In genomic region chr3:14179795-14180194, GRCh38 we compare ENCODE assay signal across 10 cellular contexts. TPM values are rescaled to one million over a fixed set of nuclear protein-coding genes. Genes with fewer than 3 reads are reported as not detected.
DNase-seq lines count a peak whose midpoint lies in the region; ATAC-seq, FAIRE-seq and TF ChIP-seq lines count a peak whose summit lies in the region.
"Had no signal": no experiment of that assay in that cellular context is flagged by ENCODE, and none has a peak within 500 bp of the region (broad histone marks: within the 10 kb centered on the region; RNA-seq: fewer than 3 reads in every experiment).

No MANE protein-coding gene starts in this region.

- H3K4me1 ChIP-seq in A549 = peaks cover 33% of the 10 kb centered on the region
- peaks cover 14% of the 10 kb centered on the region for H3K4me1 ChIP-seq in GM23338 (ENCODE audit: insufficient read depth)
- H3K4me1 ChIP-seq in vagina = peaks cover 50% of the 10 kb centered on the region

- H4K20me1 ChIP-seq in GM23338 (replicated peaks; ENCODE audit: insufficient read depth) = peaks cover 14% of the 10 kb centered on the region

- H3K4me1 Mint-ChIP-seq in GM23338 = peaks cover 27% of the 10 kb centered on the region
- peaks cover 57% of the 10 kb centered on the region for H3K4me1 Mint-ChIP-seq in activated CD4-positive, alpha-beta memory T cell treated with anti-CD3 and anti-CD28 coated beads for 36 hours (ENCODE audit: low read depth)
- peaks cover 47 to 75% of the 10 kb centered on the region in 2 donors for H3K4me1 Mint-ChIP-seq in immature natural killer cell

- no peak overlapping the region for H3K27ac ChIP-seq in A549
- H3K27ac ChIP-seq in GM23338 (ENCODE audit: low read depth) = no peak overlapping the region
- H3K27ac ChIP-seq in vagina = no peak overlapping the region

- TF ChIP-seq EP300 in A549 (IDR thresholded peaks at IDR 0.05) = no peak

- 0 out of 2 replicates have a peak overlapping the region, but pooled peaks have one; percentile 99 for H3K27ac Mint-ChIP-seq in GM23338
- peak overlapping the region; percentile 89 for H3K27ac Mint-ChIP-seq in activated CD4-positive, alpha-beta memory T cell treated with anti-CD3 and anti-CD28 coated beads for 36 hours
- peak overlapping the region; percentile 93 to 99 (median 96) for H3K27ac Mint-ChIP-seq in immature natural killer cell

- no peaks in the 10 kb centered on the region for H3F3A ChIP-seq in GM23338 (replicated peaks; ENCODE audit: low read depth)

- peaks cover 70% of the 10 kb centered on the region for H3K79me2 ChIP-seq in GM23338 (replicated peaks; ENCODE audit: insufficient read depth)

- H2AFZ ChIP-seq in GM23338 = no peak overlapping the region

- no peak for FAIRE-seq in A549 (lab: Jason Lieb, UNC)
- FAIRE-seq: bronchial epithelial cell had no signal

- DNase-seq in A549 (ENCODE audit: low read depth in 1 of 2, low spot score in 1 of 2) (no peak), GM23338 (ENCODE audit: low spot score) (no peak), immature natural killer cell (no peak), NK-92 (lab: John Stamatoyannopoulos, UW; ENCODE audit: unreplicated experiment) (no peak), vagina (ENCODE audit: extremely low spot score in 2 of 2) (no peak)
- no peak for DNase-seq in activated CD4-positive, alpha-beta memory T cell treated with anti-CD3 and anti-CD28 coated beads for 36 hours
- DNase-seq: activated CD4-positive, CD25-positive, alpha-beta regulatory T cell had no signal

- CTCF ChIA-PET in A549 (lab: Yijun Ruan, JAX) = interaction anchor here (1.1 to 2.0 kb wide), 2 partner anchors 24 to 54 kb away, joined by 3 to 15 read pairs; no protein-coding TSS in a partner anchor
- CTCF ChIA-PET in activated CD4-positive, alpha-beta memory T cell treated with anti-CD3 and anti-CD28 coated beads for 36 hours (lab: Charles Lee) = interaction anchor here (1.7 to 3.1 kb wide), 3 partner anchors 24 to 283 kb away, joined by 5 to 15 read pairs (median 12); partner anchors contain the start of gene SLC6A6

- H3K36me3 Mint-ChIP-seq in GM23338 (ENCODE audit: low read depth) (peaks cover 33% of the 10 kb centered on the region), immature natural killer cell (peaks cover 5 to 25% (median 24%) of the 10 kb centered on the region in 3 donors)
- H3K36me3 Mint-ChIP-seq in activated CD4-positive, alpha-beta memory T cell treated with anti-CD3 and anti-CD28 coated beads for 36 hours = peaks cover 33% of the 10 kb centered on the region

- H3K4me3 ChIP-seq in A549 (peak overlapping the region; percentile 71; the same call in 2 of the 3 replicates), GM23338 (peak overlapping the region; percentile 84), vagina (no peak overlapping the region)

- 0 out of 3 replicates have a peak, but pooled peaks cover 3% of the 10 kb centered on the region for H3K9me3 Mint-ChIP-seq in GM23338
- no peaks in the 10 kb centered on the region for H3K9me3 Mint-ChIP-seq in activated CD4-positive, alpha-beta memory T cell treated with anti-CD3 and anti-CD28 coated beads for 36 hours
- no peaks in the 10 kb centered on the region for H3K9me3 Mint-ChIP-seq in immature natural killer cell

- TF ChIP-seq POLR2A in A549 (IDR thresholded peaks at IDR 0.05; ENCODE audit: low read length) (no peak), vagina (IDR thresholded peaks at IDR 0.05) (no peak)

- peak overlapping the region; percentile 99 for H3K4me3 Mint-ChIP-seq in GM23338
- H3K4me3 Mint-ChIP-seq in activated CD4-positive, alpha-beta memory T cell treated with anti-CD3 and anti-CD28 coated beads for 36 hours = peak overlapping the region; percentile 87
- peak overlapping the region; percentile 89 to 97 (median 94) for H3K4me3 Mint-ChIP-seq in immature natural killer cell

- TF ChIP-seq CTCF in A549 (IDR thresholded peaks at IDR 0.05) (no peak), GM23338 (conservative IDR thresholded peaks at IDR 0.05; ENCODE audit: low read depth in 2 of 2) (no peak), vagina (IDR thresholded peaks at IDR 0.05) (no peak)

- H3K36me3 ChIP-seq in GM23338 (ENCODE audit: insufficient read depth) (peaks cover 32% of the 10 kb centered on the region), vagina (peaks cover 0 to 17% of the 10 kb centered on the region in 2 donors)

- ATAC-seq in A549 = no peak
- ATAC-seq in GM23338 = no peak
- ATAC-seq in HG02973 (IDR thresholded peaks at IDR 0.05; ENCODE audit: unreplicated experiment) = no peak
- no peak for ATAC-seq in GM21447 (IDR thresholded peaks at IDR 0.05; ENCODE audit: unreplicated experiment)

- intact Hi-C loops in activated CD4-positive, alpha-beta memory T cell treated with anti-CD3 and anti-CD28 coated beads for 36 hours (cut with micrococcal nuclease) = loop anchor here (2.0 to 5.0 kb wide), 4 partner anchors 223 to 768 kb away; partner anchors contain the start of genes NR2C2 and SLC6A6
- intact Hi-C loops in vagina (cut with DNase I) = loop anchor here (5.0 kb wide), 1 partner anchor 52 kb away; the partner anchor contains the start of gene TMEM43

- no peaks in the 10 kb centered on the region for H3K9me2 ChIP-seq in GM23338 (ENCODE audit: insufficient read depth)

- H3K4me2 ChIP-seq in A549 (peak overlapping the region; percentile 81), GM23338 (peak overlapping the region; percentile 94)

- H3K9me3 ChIP-seq in A549 = no peaks in the 10 kb centered on the region
- H3K9me3 ChIP-seq in vagina = no peaks in the 10 kb centered on the region

- POLR2A ChIA-PET in A549 (lab: Yijun Ruan, JAX) = interaction anchor here (2.0 kb wide), 1 partner anchor 55 kb away, joined by 41 read pairs; the partner anchor contains the start of genes CHCHD4 and TMEM43
- POLR2A ChIA-PET in activated CD4-positive, alpha-beta memory T cell treated with anti-CD3 and anti-CD28 coated beads for 36 hours (lab: Charles Lee) = interaction anchor here (1.2 to 3.1 kb wide), 2 partner anchors 35 to 55 kb away, joined by 10 to 49 read pairs; partner anchors contain the start of genes CHCHD4 and TMEM43

- TF ChIP-seq RAD21 in A549 (conservative IDR thresholded peaks at IDR 0.05 in 1 of 2, IDR thresholded peaks at IDR 0.05 in 1 of 2) = no peak

- H3K27me3 Mint-ChIP-seq in GM23338 (ENCODE audit: insufficient read depth, low read depth, poor library complexity) (peaks cover 10% of the 10 kb centered on the region), immature natural killer cell (ENCODE audit: low read depth in 3 of 3) (peaks cover 7 to 12% (median 11%) of the 10 kb centered on the region in 3 donors)
- no peaks in the 10 kb centered on the region for H3K27me3 Mint-ChIP-seq in activated CD4-positive, alpha-beta memory T cell treated with anti-CD3 and anti-CD28 coated beads for 36 hours

- H3K27me3 ChIP-seq in GM23338 (ENCODE audit: insufficient read depth) (no peaks in the 10 kb centered on the region), vagina (no peaks in the 10 kb centered on the region)

- WGBS in A549 (ENCODE audit: missing lambda C conversion rate) = 88% methylated on average over 1 of the region's 1 CpG

RNA-seq across cellular contexts. Expression of gene LSM3, which starts 1.2 kb away (rescaled TPM):
- polyA plus RNA-seq in A549 (2011; rRNA removed) (11.8 and 23.9 TPM in 2 replicates), A549 (2017; fragmentation: RNase III; extraction: RNeasy Plus Mini Kit Qiagen cat#74134 plus additional on column Dnase treatment) (32.0 to 36.1 TPM (median 33.0 TPM) in 3 replicates), GM23338 (2016; fragmentation: Nextera tagmentation; extraction: Ambion mirVana) (64.1 and 71.5 TPM in 2 replicates), immature natural killer cell (10 to 100 TPM; 28.3 to 38.3 (median 31.5) TPM)
- 6.5 and 9.1 TPM in 2 replicates for polyA plus RNA-seq in A549 (2012; cell fraction: cytosol; rRNA removed)
- 1.2 and 2.5 TPM in 2 replicates for polyA plus RNA-seq in A549 (2012; cell fraction: nucleus; rRNA removed)
- polyA minus RNA-seq in A549 (2011; rRNA and poly(A)+ RNA removed) = 1.8 and 2.4 TPM in 2 replicates
- 20.1 TPM in 2 replicates for total RNA-seq in GM23338 (2014; rRNA removed; shearing (Covaris generic))
- total RNA-seq in activated CD4-positive, alpha-beta memory T cell treated with anti-CD3 and anti-CD28 coated beads for 36 hours = 10 to 100 TPM; 22.1 to 22.9 TPM
- 6.4 TPM for total RNA-seq in vagina

RNA-seq across cellular contexts. Expression of gene XPC, which starts 1.4 kb away (rescaled TPM):
- polyA plus RNA-seq in A549 (2011; rRNA removed) (36.3 and 58.9 TPM in 2 replicates), A549 (2017; fragmentation: RNase III; extraction: RNeasy Plus Mini Kit Qiagen cat#74134 plus additional on column Dnase treatment) (33.8 to 35.4 TPM (median 34.4 TPM) in 3 replicates), GM23338 (2016; fragmentation: Nextera tagmentation; extraction: Ambion mirVana) (41.5 and 42.8 TPM in 2 replicates), immature natural killer cell (10 to 100 TPM; 20.3 to 32.2 (median 22.6) TPM)
- polyA plus RNA-seq in A549 (2012; cell fraction: cytosol; rRNA removed) = 21.1 and 22.1 TPM in 2 replicates
- 41.2 and 43.4 TPM in 2 replicates for polyA plus RNA-seq in A549 (2012; cell fraction: nucleus; rRNA removed)
- 33.0 and 37.9 TPM in 2 replicates for polyA minus RNA-seq in A549 (2011; rRNA and poly(A)+ RNA removed)
- 31.7 and 34.9 TPM in 2 replicates for total RNA-seq in GM23338 (2014; rRNA removed; shearing (Covaris generic))
- total RNA-seq in activated CD4-positive, alpha-beta memory T cell treated with anti-CD3 and anti-CD28 coated beads for 36 hours = 10 to 100 TPM; 27.8 to 31.6 TPM
- total RNA-seq in vagina = 33.6 TPM

RNA-seq across cellular contexts. Expression of gene TMEM43, which starts 54.9 kb away (rescaled TPM):
- polyA plus RNA-seq in A549 (2011; rRNA removed) (75.2 and 79.0 TPM in 2 replicates), A549 (2017; fragmentation: RNase III; extraction: RNeasy Plus Mini Kit Qiagen cat#74134 plus additional on column Dnase treatment) (41.1 to 45.5 TPM (median 42.1 TPM) in 3 replicates), GM23338 (2016; fragmentation: Nextera tagmentation; extraction: Ambion mirVana) (14.8 and 15.9 TPM in 2 replicates), immature natural killer cell (100 to 1,000 TPM in 1 of 3 donors, 10 to 100 TPM in 2; 78.3 to 117 (median 87.5) TPM)
- polyA plus RNA-seq in A549 (2012; cell fraction: cytosol; rRNA removed) = 52.6 and 63.0 TPM in 2 replicates
- 95.4 and 111 TPM in 2 replicates for polyA plus RNA-seq in A549 (2012; cell fraction: nucleus; rRNA removed)
- 57.2 and 66.3 TPM in 2 replicates for polyA minus RNA-seq in A549 (2011; rRNA and poly(A)+ RNA removed)
- total RNA-seq in GM23338 (2014; rRNA removed; shearing (Covaris generic)) = 27.6 and 34.7 TPM in 2 replicates
- total RNA-seq in activated CD4-positive, alpha-beta memory T cell treated with anti-CD3 and anti-CD28 coated beads for 36 hours = 10 to 100 TPM; 31.0 to 32.4 TPM
- total RNA-seq in vagina = 118 TPM

RNA-seq across cellular contexts. Expression of gene CHCHD4, which starts 55.1 kb away (rescaled TPM):
- polyA plus RNA-seq in A549 (2011; rRNA removed) (41.9 and 48.8 TPM in 2 replicates), A549 (2017; fragmentation: RNase III; extraction: RNeasy Plus Mini Kit Qiagen cat#74134 plus additional on column Dnase treatment) (35.1 to 37.6 TPM (median 37.3 TPM) in 3 replicates), GM23338 (2016; fragmentation: Nextera tagmentation; extraction: Ambion mirVana) (39.2 and 41.3 TPM in 2 replicates), immature natural killer cell (10 to 100 TPM in 2 of 3 donors, 1 to 10 TPM in 1; 9.6 to 23.2 (median 12.4) TPM)
- 26.2 and 26.3 TPM in 2 replicates for polyA plus RNA-seq in A549 (2012; cell fraction: cytosol; rRNA removed)
- polyA plus RNA-seq in A549 (2012; cell fraction: nucleus; rRNA removed) = 5.8 and 9.1 TPM in 2 replicates
- polyA minus RNA-seq in A549 (2011; rRNA and poly(A)+ RNA removed) = 12.5 and 13.3 TPM in 2 replicates
- 25.8 and 31.1 TPM in 2 replicates for total RNA-seq in GM23338 (2014; rRNA removed; shearing (Covaris generic))
- 10 to 100 TPM; 17.5 to 19.2 TPM for total RNA-seq in activated CD4-positive, alpha-beta memory T cell treated with anti-CD3 and anti-CD28 coated beads for 36 hours
- 10.6 TPM for total RNA-seq in vagina

Comparison
In these comparisons a context has a peak if more than half of its experiments do, and no peak if none do; other contexts are left out.
1. H3K4me3 ChIP-seq: peak in A549 (single experiment) and GM23338 (single experiment); none in vagina (0 of 2).
2. Peak in every context shown above with its lines, with median percentiles within 50 percentile points of each other: H3K27ac Mint-ChIP-seq and H3K4me3 Mint-ChIP-seq.